ENCODE assay signal across 28 cellular contexts in the genomic region with DNA sequence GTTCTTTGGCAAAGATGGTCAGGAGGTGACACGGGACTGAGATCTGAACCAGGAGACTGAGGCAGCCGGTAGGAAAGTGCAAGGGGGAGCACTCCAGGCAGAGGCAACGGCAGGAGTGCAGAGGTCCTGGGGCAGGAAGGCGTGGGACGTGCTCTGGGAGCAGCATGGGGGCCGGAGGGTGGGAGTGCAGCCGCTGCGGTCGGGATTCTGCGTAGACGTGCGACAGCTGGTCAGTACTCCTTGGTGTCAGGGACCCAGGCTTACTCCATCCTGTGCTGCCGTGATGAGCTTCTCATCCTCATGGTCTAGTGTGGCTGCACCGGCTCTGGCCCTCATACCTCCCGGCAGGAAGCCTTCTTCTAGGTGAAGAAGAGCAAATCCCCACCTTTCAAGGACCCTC. TPM values are rescaled to one million over a fixed set of nuclear protein-coding genes. Genes with fewer than 3 reads are reported as not detected.
"Had no signal": no experiment of that assay in that cellular context is flagged by ENCODE, and none has a peak within 500 bp of the region (broad histone marks: within the 10 kb centered on the region; RNA-seq: fewer than 3 reads in every experiment).

No MANE protein-coding gene starts in this region.

- H3K36me3 Mint-ChIP-seq: memory B cell, natural killer cell, type B pancreatic cell had no signal

- H3K27ac ChIP-seq: coronary artery, esophagus muscularis mucosa, foreskin keratinocyte, gastroesophageal sphincter, heart left ventricle, hepatocyte, left lung, parathyroid adenoma, testis, tibial artery had no signal

- H3K9ac ChIP-seq: parathyroid adenoma had no signal

- H3K79me2 ChIP-seq: hepatocyte, parathyroid adenoma had no signal

- H3K27me3 Mint-ChIP-seq: memory B cell, progenitor cell of endocrine pancreas, type B pancreatic cell had no signal

- H3K4me1 Mint-ChIP-seq: memory B cell; stimulated activated effector memory CD8-positive, alpha-beta T cell treated with anti-CD3 and anti-CD28 coated beads, Interleukin-12 subunit alpha, Interleukin-12 subunit beta, amount 100 ng/mL, for 72 hours had no signal

- H3K4me1 ChIP-seq: esophagus muscularis mucosa, foreskin keratinocyte, left lung, parathyroid adenoma, tibial artery had no signal

- H3K4me3 Mint-ChIP-seq: memory B cell; natural killer cell; stimulated activated effector memory CD8-positive, alpha-beta T cell treated with anti-CD3 and anti-CD28 coated beads, Interleukin-12 subunit alpha, Interleukin-12 subunit beta, amount 100 ng/mL, for 72 hours; type B pancreatic cell had no signal

- H3K4me3 ChIP-seq: coronary artery, esophagus muscularis mucosa, gastroesophageal sphincter, heart left ventricle, hepatocyte, left lung, lung, smooth muscle cell, testis, tibial artery had no signal

- DNase-seq: dermis blood vessel endothelial cell; effector memory CD4-positive, alpha-beta T cell; foreskin keratinocyte; left lung; natural killer cell; stimulated activated CD4-positive, alpha-beta T cell treated with anti-CD3 and anti-CD28 coated beads, Interleukin-2, amount 100 ng/mL, for 24 hours; stimulated activated CD4-positive, alpha-beta T cell treated with anti-CD3 and anti-CD28 coated beads, Interleukin-4, amount 100 ng/mL, for 24 hours; stimulated activated naive CD8-positive, alpha-beta T cell treated with anti-CD3 and anti-CD28 coated beads, Interleukin-15, Interleukin-2, amounts not matched to agents 100 U/mL and 50 U/mL, for 24 hours; substantia nigra; testis; tibial artery had no signal

- H3K9me3 Mint-ChIP-seq: memory B cell; natural killer cell; stimulated activated effector memory CD8-positive, alpha-beta T cell treated with anti-CD3 and anti-CD28 coated beads, Interleukin-12 subunit alpha, Interleukin-12 subunit beta, amount 100 ng/mL, for 72 hours; type B pancreatic cell had no signal

- H3K27me3 ChIP-seq: esophagus muscularis mucosa, foreskin keratinocyte, gastroesophageal sphincter, heart left ventricle, hepatocyte, left lung, testis, tibial artery had no signal

- H3K4me2 ChIP-seq: hepatocyte, smooth muscle cell had no signal

- H3K36me3 ChIP-seq: esophagus muscularis mucosa, gastroesophageal sphincter, tibial artery had no signal

- H3K9me3 ChIP-seq: esophagus muscularis mucosa, gastroesophageal sphincter, heart left ventricle, left lung, testis, tibial artery had no signal

- ATAC-seq: foreskin keratinocyte; gastroesophageal sphincter; heart left ventricle; left lung; natural killer cell; sciatic nerve; stimulated activated effector memory CD8-positive, alpha-beta T cell treated with anti-CD3 and anti-CD28 coated beads, Interleukin-12 subunit alpha, Interleukin-12 subunit beta, amount 100 ng/mL, for 72 hours; stimulated activated naive CD8-positive, alpha-beta T cell treated with anti-CD3 and anti-CD28 coated beads, Interleukin-15, Interleukin-2, amounts not matched to agents 100 U/mL and 50 U/mL, for 24 hours had no signal

- H3K27ac Mint-ChIP-seq: memory B cell, natural killer cell, progenitor cell of endocrine pancreas, type B pancreatic cell had no signal

- H2AFZ ChIP-seq: hepatocyte, parathyroid adenoma had no signal

- FAIRE-seq: endothelial cell of umbilical vein, kidney had no signal

RNA-seq across cellular contexts. Expression of gene PKDREJ, which starts 55.4 kb away (rescaled TPM):
- total RNA-seq: dermis blood vessel endothelial cell, endothelial cell of umbilical vein, epithelial cell of proximal tubule, foreskin keratinocyte, hepatocyte, osteoblast, progenitor cell of endocrine pancreas, smooth muscle cell had no signal
